Comparison of ENCODE assay signal across 20 cellular contexts in the genomic region with DNA sequence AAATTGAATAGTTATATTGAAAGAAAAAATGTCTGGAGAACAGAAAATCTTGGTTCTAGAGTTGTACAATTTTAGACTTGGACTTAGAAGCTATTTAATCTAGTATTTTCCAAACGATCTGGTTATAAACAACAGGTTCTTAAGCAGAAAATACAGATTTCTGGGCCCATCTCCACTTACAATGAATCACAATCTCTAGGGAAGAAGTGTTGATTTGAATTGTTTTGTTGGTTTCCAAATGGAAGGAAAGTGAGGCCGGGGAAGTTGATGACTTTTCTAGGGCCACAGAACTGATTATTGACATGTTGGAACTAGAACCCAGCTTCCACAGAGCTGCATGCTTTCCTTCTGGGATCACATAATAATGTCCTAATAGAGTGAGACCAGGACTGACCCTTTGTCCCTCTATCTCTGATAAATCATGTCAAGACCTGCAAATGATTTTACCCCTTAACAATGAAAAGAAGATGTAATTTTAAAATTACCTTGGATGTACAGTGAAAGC.
DNase-seq lines count a peak whose midpoint lies in the region; ATAC-seq, FAIRE-seq and TF ChIP-seq lines count a peak whose summit lies in the region.
"Had no signal": no experiment of that assay in that cellular context is flagged by ENCODE, and none has a peak within 500 bp of the region (broad histone marks: within the 10 kb centered on the region; RNA-seq: fewer than 3 reads in every experiment).

No MANE protein-coding gene starts in this region.

- no peak for DNase-seq in K562 (ENCODE audit: extremely low read depth in 1 of 4, low spot score in 3 of 4)
- peak; percentile 52 for DNase-seq in epithelial cell of esophagus (ENCODE audit: low read depth)
- peak; percentile 63 for DNase-seq in fibroblast of mammary gland (ENCODE audit: low read depth)
- no peak for DNase-seq in keratinocyte (ENCODE audit: low read depth, low spot score)
- no peak for DNase-seq in WERI-Rb-1
- DNase-seq: C1 segment of cervical spinal cord; Calu3; CD4-positive, alpha-beta memory T cell; COR-L47; DMS53; DMS79 treated with DMSO at 0.1 percent for 48 hours; GF-D8; GOT3; HFFc6 had no signal

- no peaks in the 10 kb centered on the region for H3K9me3 ChIP-seq in K562 (replicated peaks; ENCODE audit: control insufficient read depth, insufficient read depth, low read depth, low read length)
- no peaks in the 10 kb centered on the region for H3K9me3 ChIP-seq in keratinocyte (ENCODE audit: control insufficient read depth, low read depth, low read length)
- peaks cover 2% of the 10 kb centered on the region for H3K9me3 ChIP-seq in WERI-Rb-1 (ENCODE audit: severe bottlenecking)
- H3K9me3 ChIP-seq: HAP-1 had no signal

- TF ChIP-seq POLR2A in K562 (conservative IDR thresholded peaks at IDR 0.05): no peak

- H2AFZ ChIP-seq in K562 (ENCODE audit: low read depth, low read length) (no peak overlapping the region), keratinocyte (ENCODE audit: control insufficient read depth, low read length) (no peak overlapping the region)

- H4K20me1 ChIP-seq in K562 (replicated peaks; ENCODE audit: control insufficient read depth, insufficient read depth, low read length): no peaks in the 10 kb centered on the region
- no peaks in the 10 kb centered on the region for H4K20me1 ChIP-seq in keratinocyte (ENCODE audit: control insufficient read depth, extremely low read depth, insufficient read depth, low read length)

- H3K36me3 ChIP-seq in K562 (ENCODE audit: control insufficient read depth, insufficient read depth, low read length) (no peaks in the 10 kb centered on the region), keratinocyte (ENCODE audit: control insufficient read depth in 2 of 2, extremely low read depth in 1 of 2, insufficient read depth in 2 of 2, low read length in 2 of 2) (no peaks in the 10 kb centered on the region), WERI-Rb-1 (no peaks in the 10 kb centered on the region)
- H3K36me3 ChIP-seq: HAP-1 had no signal

- ATAC-seq in K562 (no peak), GM21576 (IDR thresholded peaks at IDR 0.05; ENCODE audit: unreplicated experiment) (no peak), HG02678 (IDR thresholded peaks at IDR 0.05; ENCODE audit: unreplicated experiment) (no peak)

- H3K4me2 ChIP-seq in K562 (ENCODE audit: insufficient read depth, low read length): no peak overlapping the region
- H3K4me2 ChIP-seq in keratinocyte (ENCODE audit: control insufficient read depth, extremely low read depth, insufficient read depth, low read depth, low read length): peak overlapping the region; percentile 28

- dilution Hi-C loops in keratinocyte (cut with MboI; ENCODE audit: extremely low pct_ligation_motif_present, low sequenced_read_pairs): no loop called here

- in situ Hi-C loops in K562 (cut with MboI): no loop called here

- no peak overlapping the region for H3K9ac ChIP-seq in K562 (ENCODE audit: insufficient read depth in 1 of 2, low read depth in 2 of 2, low read length in 2 of 2)
- no peak overlapping the region for H3K9ac ChIP-seq in keratinocyte (ENCODE audit: control insufficient read depth, extremely low read depth, insufficient read depth, low read length)

- H3K27me3 ChIP-seq in K562 (ENCODE audit: control insufficient read depth in 2 of 2, insufficient read depth in 2 of 2, low read length in 2 of 2): no peaks in the 10 kb centered on the region
- no peaks in the 10 kb centered on the region for H3K27me3 ChIP-seq in keratinocyte (ENCODE audit: control insufficient read depth, extremely low read depth, insufficient read depth, low read length)
- peaks cover 90% of the 10 kb centered on the region for H3K27me3 ChIP-seq in WERI-Rb-1 (ENCODE audit: insufficient read depth, low read depth, severe bottlenecking)

- H3K4me3 ChIP-seq in K562 (no peak overlapping the region), epithelial cell of esophagus (ENCODE audit: low read length) (no peak overlapping the region), fibroblast of mammary gland (ENCODE audit: control insufficient read depth, low read depth, low read length) (no peak overlapping the region), keratinocyte (ENCODE audit: control insufficient read depth in 2 of 3, extremely low read depth in 1 of 3, insufficient read depth in 2 of 3, low read depth in 1 of 3, low read length in 3 of 3) (no peak overlapping the region), WERI-Rb-1 (ENCODE audit: low read depth, low read length) (no peak overlapping the region)
- H3K4me3 ChIP-seq: HAP-1 had no signal

- H3K27ac ChIP-seq in K562 (ENCODE audit: extremely low read depth, low read depth, low read length) (no peak overlapping the region), keratinocyte (ENCODE audit: control insufficient read depth, insufficient read depth, low read length) (no peak overlapping the region), WERI-Rb-1 (no peak overlapping the region)

- no peak for TF ChIP-seq RAD21 in K562 (CRISPR knock-in tag; conservative IDR thresholded peaks at IDR 0.05 in 1 of 2, IDR thresholded peaks at IDR 0.05 in 1 of 2)

- POLR2A ChIA-PET in K562 (lab: Yijun Ruan, JAX): no interaction called here

- BruUV-seq in K562 (replicated peaks; lab: Mats Ljungman, UMichigan): no TSS peak

- H3K9me1 ChIP-seq in K562 (ENCODE audit: control insufficient read depth, insufficient read depth, low read length) (no peaks in the 10 kb centered on the region), keratinocyte (ENCODE audit: control insufficient read depth, extremely low read depth, insufficient read depth, low read length) (no peaks in the 10 kb centered on the region)

- FAIRE-seq in K562 (lab: Jason Lieb, UNC) (peak; percentile 15), keratinocyte (lab: Jason Lieb, UNC) (no peak)
- FAIRE-seq: GM12891, GM18507, H54 had no signal

- intact Hi-C loops in K562 (cut with micrococcal nuclease): no loop called here

- WGBS in K562 (ENCODE audit: insufficient coverage, low coverage, missing lambda C conversion rate): 0% methylated on average over 2 of the region's 2 CpGs

- H3K79me2 ChIP-seq in K562 (ENCODE audit: control insufficient read depth, insufficient read depth, low read length): no peaks in the 10 kb centered on the region
- no peaks in the 10 kb centered on the region for H3K79me2 ChIP-seq in keratinocyte (ENCODE audit: control insufficient read depth, insufficient read depth, low read length)

- H3K4me1 ChIP-seq in K562 (replicated peaks in 1 of 2; ENCODE audit: control insufficient read depth in 2 of 2, insufficient read depth in 2 of 2, low read length in 2 of 2) (no peaks in the 10 kb centered on the region), keratinocyte (ENCODE audit: control insufficient read depth, extremely low read depth, insufficient read depth, low read length) (peaks cover 15% of the 10 kb centered on the region)
- H3K4me1 ChIP-seq: HAP-1 had no signal

- no peak for TF ChIP-seq EP300 in K562 (IDR thresholded peaks at IDR 0.05; ENCODE audit: low read length)

- TF ChIP-seq CTCF in K562 (IDR thresholded peaks at IDR 0.05 in 2 of 3, conservative IDR thresholded peaks at IDR 0.05 in 1 of 3; ENCODE audit: insufficient read depth in 2 of 3, low read depth in 1 of 3, low read length in 3 of 3): no peak
- TF ChIP-seq CTCF in epithelial cell of esophagus (IDR thresholded peaks at IDR 0.05; ENCODE audit: insufficient read depth, low read depth, low read length, missing control alignments): no peak
- no peak for TF ChIP-seq CTCF in fibroblast of mammary gland (conservative IDR thresholded peaks at IDR 0.05; ENCODE audit: control insufficient read depth, insufficient read depth, low read depth, low read length)
- TF ChIP-seq CTCF in keratinocyte (optimal IDR thresholded peaks at IDR 0.05 in 1 of 3, IDR thresholded peaks at IDR 0.05 in 1 of 3, conservative IDR thresholded peaks at IDR 0.05 in 1 of 3; ENCODE audit: extremely low read depth in 1 of 3, insufficient read depth in 2 of 3, low read length in 3 of 3): no peak
- no peak for TF ChIP-seq CTCF in WERI-Rb-1 (IDR thresholded peaks at IDR 0.05; ENCODE audit: low read depth, low read length)

- CTCF ChIA-PET in K562 (lab: Yijun Ruan, JAX; ENCODE audit: low intra/inter-chr PET ratio): no interaction called here

TF ChIP-seq in K562, 482 proteins besides CTCF, POLR2A, EP300 and RAD21 (continues in another document):
- TF ChIP-seq, protein P1, sequence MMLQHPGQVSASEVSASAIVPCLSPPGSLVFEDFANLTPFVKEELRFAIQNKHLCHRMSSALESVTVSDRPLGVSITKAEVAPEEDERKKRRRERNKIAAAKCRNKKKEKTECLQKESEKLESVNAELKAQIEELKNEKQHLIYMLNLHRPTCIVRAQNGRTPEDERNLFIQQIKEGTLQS (IDR thresholded peaks at IDR 0.05): no peak
- TF ChIP-seq, protein P1 (CRISPR knock-in tag; conservative IDR thresholded peaks at IDR 0.05): no peak
- TF ChIP-seq THRAP3 (IDR thresholded peaks at IDR 0.05; ENCODE audit: borderline replicate concordance) (no peak), PTTG1 (tag; IDR thresholded peaks at IDR 0.05; ENCODE audit: low read depth) (no peak), JUN (IDR thresholded peaks at IDR 0.05; ENCODE audit: borderline replicate concordance, low read depth, low read length) (no peak), JUN (CRISPR knock-in tag; IDR thresholded peaks at IDR 0.05; ENCODE audit: borderline replicate concordance) (no peak), MCM5 (IDR thresholded peaks at IDR 0.05; ENCODE audit: low read depth) (no peak)
- TF ChIP-seq, protein P2, sequence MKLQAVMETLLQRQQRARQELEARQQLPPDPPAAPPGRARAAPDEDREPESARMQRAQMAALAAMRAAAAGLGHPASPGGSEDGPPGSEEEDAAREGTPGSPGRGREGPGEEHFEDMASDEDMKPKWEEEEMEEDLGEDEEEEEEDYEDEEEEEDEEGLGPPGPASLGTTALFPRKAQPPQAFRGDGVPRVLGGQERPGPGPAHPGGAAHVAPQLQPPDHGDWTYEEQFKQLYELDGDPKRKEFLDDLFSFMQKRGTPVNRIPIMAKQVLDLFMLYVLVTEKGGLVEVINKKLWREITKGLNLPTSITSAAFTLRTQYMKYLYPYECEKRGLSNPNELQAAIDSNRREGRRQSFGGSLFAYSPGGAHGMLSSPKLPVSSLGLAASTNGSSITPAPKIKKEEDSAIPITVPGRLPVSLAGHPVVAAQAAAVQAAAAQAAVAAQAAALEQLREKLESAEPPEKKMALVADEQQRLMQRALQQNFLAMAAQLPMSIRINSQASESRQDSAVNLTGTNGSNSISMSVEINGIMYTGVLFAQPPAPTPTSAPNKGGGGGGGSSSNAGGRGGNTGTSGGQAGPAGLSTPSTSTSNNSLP (IDR thresholded peaks at IDR 0.05; ENCODE audit: borderline replicate concordance, low read depth, low read length): no peak

Comparison
In these comparisons a context has a peak if more than half of its experiments do, and no peak if none do; other contexts are left out.
1. DNase-seq: peak in epithelial cell of esophagus (single experiment) and fibroblast of mammary gland (single experiment); none in K562 (0 of 4), keratinocyte (single experiment) and WERI-Rb-1 (single experiment).